Comparison of ENCODE assay signal across 26 cellular contexts in the genomic region with DNA sequence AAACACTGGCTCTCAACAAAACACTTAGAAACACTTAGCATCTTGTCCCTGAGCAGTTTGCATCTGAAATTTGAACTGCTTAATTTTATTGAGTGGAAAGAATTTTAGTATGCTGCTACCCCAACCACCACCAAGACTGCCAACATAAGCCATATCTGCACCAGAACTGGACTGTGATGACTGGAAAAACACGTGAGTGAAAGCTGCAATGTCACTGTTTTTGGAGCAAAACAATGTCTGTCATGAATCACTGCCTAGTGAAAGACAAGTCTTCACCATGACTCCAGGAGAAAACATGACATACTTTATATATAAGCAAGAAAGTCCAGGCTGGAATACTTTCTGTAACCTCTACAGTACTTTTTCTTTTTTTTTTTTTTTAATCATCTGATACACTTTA.
A peak's percentile ranks its signal among the peaks of the same experiment; 100 is the strongest.
DNase-seq lines count a peak whose midpoint lies in the region; ATAC-seq and TF ChIP-seq lines count a peak whose summit lies in the region.
"Had no signal": no experiment of that assay in that cellular context is flagged by ENCODE, and none has a peak within 500 bp of the region (broad histone marks: within the 10 kb centered on the region; RNA-seq: fewer than 3 reads in every experiment).

No MANE protein-coding gene starts in this region.

- in situ Hi-C loops in brain microvascular endothelial cell (cut with HindIII; ENCODE audit: low pct_ligation_motif_present, low sequenced_read_pairs): no loop called here

- no peaks in the 10 kb centered on the region for H3K36me3 ChIP-seq in brain microvascular endothelial cell (replicated peaks)
- H3K36me3 ChIP-seq: esophagus squamous epithelium, heart left ventricle, prostate gland, SJCRH30, suprapubic skin had no signal

- intact Hi-C loops in left colon (cut with DNase I, micrococcal nuclease): no loop called here

- no peaks in the 10 kb centered on the region for H3K27me3 ChIP-seq in brain microvascular endothelial cell (replicated peaks)
- H3K27me3 ChIP-seq: esophagus squamous epithelium, heart left ventricle, SJCRH30, suprapubic skin had no signal

- TF ChIP-seq CTCF in brain microvascular endothelial cell (IDR thresholded peaks at IDR 0.05; ENCODE audit: low read depth, low read length, missing control alignments): no peak

- DNase-seq in H4 (ENCODE audit: low spot score) (peak; percentile 49), LHCN-M2 (ENCODE audit: low read depth) (peak; percentile 28), brain microvascular endothelial cell (peak; percentile 73), lung microvascular endothelial cell (ENCODE audit: low read depth in 2 of 2) (peak; percentile 54 to 86), left colon (no peak), SHP77 (lab: John Stamatoyannopoulos, UW) (no peak)
- DNase-seq: activated CD4-positive, CD25-positive, alpha-beta regulatory T cell; activated T-cell treated with anti-CD3 and anti-CD28 coated beads, Interleukin-2, amount 50 U/mL, for 48 hours; Caco-2; esophagus squamous epithelium; GDM1; heart left ventricle; KBM-7; mesendoderm; NCI-H187; NCI-H524; nephron progenitor cell; SJCRH30; small intestine; stimulated activated CD4-positive, alpha-beta T cell treated with anti-CD3 and anti-CD28 coated beads, Interleukin-4, amount 100 ng/mL, for 4 hours; T-helper 17 cell had no signal

- H3K27ac ChIP-seq in brain microvascular endothelial cell: no peak overlapping the region
- H3K27ac ChIP-seq: esophagus squamous epithelium, heart left ventricle, prostate gland, SJCRH30, suprapubic skin had no signal

- ATAC-seq in left colon: no peak
- ATAC-seq in GM21526 (IDR thresholded peaks at IDR 0.05; ENCODE audit: low FRiP score, unreplicated experiment): no peak
- ATAC-seq: GM12878, HCT116, heart left ventricle, T-helper 17 cell had no signal

- no peak overlapping the region for H3K4me3 ChIP-seq in brain microvascular endothelial cell (ENCODE audit: low read depth, low read length)
- H3K4me3 ChIP-seq: esophagus squamous epithelium, GM12878, heart left ventricle, prostate gland, SJCRH30, suprapubic skin had no signal

Comparison
In these comparisons a context has a peak if more than half of its experiments do, and no peak if none do; other contexts are left out.
1. DNase-seq: peak in H4 (single experiment), LHCN-M2 (single experiment), brain microvascular endothelial cell (single experiment) and lung microvascular endothelial cell (2 of 2); none in left colon (0 of 2) and SHP77 (0 of 2).